Comparison of ENCODE assay signal across 29 cellular contexts in genomic region chr12:110822821-110823415, GRCh38. TPM values are rescaled to one million over a fixed set of nuclear protein-coding genes. Genes with fewer than 3 reads are reported as not detected.
"Had no signal": no experiment of that assay in that cellular context is flagged by ENCODE, and none has a peak within 500 bp of the region (broad histone marks: within the 10 kb centered on the region; RNA-seq: fewer than 3 reads in every experiment).

No MANE protein-coding gene starts in this region.

- H3K36me3 ChIP-seq: esophagus squamous epithelium, lower lobe of right lung, ovary, stomach, thyroid gland, vagina had no signal

- H3K27ac ChIP-seq: esophagus squamous epithelium, lower lobe of right lung, ovary, psoas muscle, skin epidermis, stomach, thyroid gland, vagina had no signal

- H3K36me3 Mint-ChIP-seq: naive thymus-derived CD8-positive, alpha-beta T cell; stimulated activated naive B cell treated with anti-CD40 and anti-IgM and Interleukin-4, amounts not matched to agents 10 μg/mL and 1 μg/mL and 100 μg/mL, for 72 hours had no signal

- H3K27me3 ChIP-seq: esophagus squamous epithelium, ovary, stomach, thyroid gland, vagina had no signal

- ATAC-seq: effector memory CD8-positive, alpha-beta T cell; left ventricle myocardium superior; lower lobe of right lung; naive thymus-derived CD8-positive, alpha-beta T cell; psoas muscle; right cardiac atrium; stimulated activated naive B cell treated with anti-CD40 and anti-IgM and Interleukin-4, amounts not matched to agents 10 μg/mL and 1 μg/mL and 100 μg/mL, for 72 hours had no signal

- H3K9me3 ChIP-seq: esophagus squamous epithelium, lower lobe of right lung, ovary, psoas muscle, stomach, thyroid gland, vagina had no signal

- H3K4me1 ChIP-seq: lower lobe of right lung, psoas muscle, thyroid gland, vagina had no signal

- H3K9me3 Mint-ChIP-seq: effector memory CD8-positive, alpha-beta T cell; naive thymus-derived CD8-positive, alpha-beta T cell; nephron progenitor cell had no signal

- H3K4me3 ChIP-seq: esophagus squamous epithelium, lower lobe of right lung, ovary, psoas muscle, skin epidermis, stomach, thyroid gland, vagina had no signal

- DNase-seq: cortex of kidney; effector memory CD8-positive, alpha-beta T cell; erythroblast; esophagus squamous epithelium; head of caudate nucleus; left ventricle myocardium superior; lower lobe of right lung; naive thymus-derived CD8-positive, alpha-beta T cell; nephron progenitor cell; occipital lobe; ovary; psoas muscle; right cardiac atrium; stimulated activated CD4-positive, alpha-beta T cell treated with anti-CD3 and anti-CD28 coated beads, Interleukin-15, amount 100 ng/mL, for 24 hours; stimulated activated CD4-positive, alpha-beta T cell treated with anti-CD3 and anti-CD28 coated beads, Interleukin-2, amount 100 ng/mL, for 48 hours; stimulated activated naive B cell treated with anti-CD40 and anti-IgM and Interleukin-4, amounts not matched to agents 10 μg/mL and 1 μg/mL and 100 μg/mL, for 72 hours; stomach; thyroid gland; trophoblast cell had no signal

- H3K4me3 Mint-ChIP-seq: effector memory CD8-positive, alpha-beta T cell; naive thymus-derived CD8-positive, alpha-beta T cell; nephron progenitor cell; stimulated activated naive B cell treated with anti-CD40 and anti-IgM and Interleukin-4, amounts not matched to agents 10 μg/mL and 1 μg/mL and 100 μg/mL, for 72 hours had no signal

- H3K27ac Mint-ChIP-seq: effector memory CD8-positive, alpha-beta T cell; naive thymus-derived CD8-positive, alpha-beta T cell; nephron progenitor cell; stimulated activated naive B cell treated with anti-CD40 and anti-IgM and Interleukin-4, amounts not matched to agents 10 μg/mL and 1 μg/mL and 100 μg/mL, for 72 hours had no signal

RNA-seq across cellular contexts. Expression of gene CCDC63, which starts 23.9 kb away (rescaled TPM):
- total RNA-seq: dermis microvascular lymphatic vessel endothelial cell; esophagus squamous epithelium; left ventricle myocardium superior; lower lobe of right lung; mesenteric fat pad; myocyte; naive thymus-derived CD8-positive, alpha-beta T cell; occipital lobe; ovary; psoas muscle; renal cortical epithelial cell; right cardiac atrium; stomach; subcutaneous adipose tissue; temporal lobe; thyroid gland; ureter; vagina had no signal
- polyA plus RNA-seq: keratinocyte; naive thymus-derived CD8-positive, alpha-beta T cell; ovary; psoas muscle; right cardiac atrium; stomach had no signal
